21 cellular contexts compared by ENCODE assay signal in genomic region chr9:698937-699336, GRCh38.
A peak's percentile ranks its signal among the peaks of the same experiment; 100 is the strongest.
DNase-seq lines count a peak whose midpoint lies in the region; ATAC-seq and TF ChIP-seq lines count a peak whose summit lies in the region.
"Had no signal": no experiment of that assay in that cellular context is flagged by ENCODE, and none has a peak within 500 bp of the region (broad histone marks: within the 10 kb centered on the region; RNA-seq: fewer than 3 reads in every experiment).

No MANE protein-coding gene starts in this region.

- H3K4me3 ChIP-seq in breast epithelium = no peak overlapping the region
- H3K4me3 ChIP-seq in esophagus squamous epithelium = no peak overlapping the region
- no peak overlapping the region for H3K4me3 ChIP-seq in rectal smooth muscle tissue (ENCODE audit: low read length)
- H3K4me3 ChIP-seq in lower leg skin (ENCODE audit: low read depth, poor library complexity, severe bottlenecking) = no peak overlapping the region
- H3K4me3 ChIP-seq: psoas muscle, suprapubic skin had no signal

- H3K4me3 Mint-ChIP-seq in MCF 10A (ENCODE audit: unreplicated experiment) = no peak overlapping the region
- H3K4me3 Mint-ChIP-seq: memory B cell; natural killer cell treated with Interleukin-12 subunit alpha and Interleukin-12 subunit beta and Interleukin-15 and Interleukin-18, amount 100 ng/mL, for 72 hours; T-helper 2 cell treated with Interferon-gamma antibody and Interleukin-4, amounts not matched to agents 5 μg/mL and 100 μg/mL, for 36 hours had no signal

- no peaks in the 10 kb centered on the region for H3K9me3 ChIP-seq in breast epithelium
- no peaks in the 10 kb centered on the region for H3K9me3 ChIP-seq in esophagus squamous epithelium
- H3K9me3 ChIP-seq: BE2C, psoas muscle, suprapubic skin had no signal

- TF ChIP-seq CTCF in MCF 10A (IDR thresholded peaks at IDR 0.05; ENCODE audit: unreplicated experiment) = no peak
- TF ChIP-seq CTCF in breast epithelium (IDR thresholded peaks at IDR 0.05) = no peak
- no peak for TF ChIP-seq CTCF in esophagus squamous epithelium (IDR thresholded peaks at IDR 0.05)
- TF ChIP-seq CTCF in lower leg skin (IDR thresholded peaks at IDR 0.05) = no peak

- no peaks in the 10 kb centered on the region for H3K27me3 ChIP-seq in breast epithelium
- H3K27me3 ChIP-seq in esophagus squamous epithelium = no peaks in the 10 kb centered on the region
- no peaks in the 10 kb centered on the region for H3K27me3 ChIP-seq in rectal smooth muscle tissue (ENCODE audit: control insufficient read depth, insufficient read depth, low read length)
- H3K27me3 ChIP-seq: BE2C, suprapubic skin had no signal

- POLR2A ChIA-PET in MCF 10A (lab: Yijun Ruan, JAX) = no interaction called here

- DNase-seq in MCF 10A (ENCODE audit: unreplicated experiment) (no peak), breast epithelium (ENCODE audit: low spot score in 2 of 2) (no peak), esophagus squamous epithelium (lab: John Stamatoyannopoulos, UW) (no peak), GF-D8 (lab: John Stamatoyannopoulos, UW) (no peak), lower leg skin (ENCODE audit: low spot score in 2 of 2) (no peak)
- DNase-seq: activated CD4-positive, alpha-beta T cell treated with anti-CD3 and anti-CD28 coated beads, Interleukin-2, amount 50 U/mL, for 48 hours; activated naive CD4-positive, alpha-beta T cell; BE2C; COR-L47; GOT3; NCI-H1417 treated with DMSO at 0.1 percent for 48 hours; NCI-H774; psoas muscle; stimulated activated CD4-positive, alpha-beta T cell treated with anti-CD3 and anti-CD28 coated beads, Interleukin-4, amount 100 ng/mL, for 4 hours had no signal

- no peak overlapping the region for H3K9ac ChIP-seq in rectal smooth muscle tissue (ENCODE audit: low read length)

- 90% methylated on average over 6 of the region's 6 CpGs for WGBS in esophagus squamous epithelium, 2 donors
- 86 to 87% methylated on average over 6 of the region's 6 CpGs for WGBS in lower leg skin, 2 donors

- H3K27ac ChIP-seq in breast epithelium (no peak overlapping the region), esophagus squamous epithelium (peak overlapping the region in 3 of 4 donors; percentile 3 to 32 (median 29)), rectal smooth muscle tissue (ENCODE audit: low read depth, low read length) (peak overlapping the region; percentile 66)

- no peaks in the 10 kb centered on the region for H3K27me3 Mint-ChIP-seq in MCF 10A (ENCODE audit: insufficient read depth, unreplicated experiment)

- peaks cover 17% of the 10 kb centered on the region for H3K36me3 Mint-ChIP-seq in MCF 10A (ENCODE audit: insufficient read depth, unreplicated experiment)
- H3K36me3 Mint-ChIP-seq: memory B cell; natural killer cell treated with Interleukin-12 subunit alpha and Interleukin-12 subunit beta and Interleukin-15 and Interleukin-18, amount 100 ng/mL, for 72 hours had no signal

- no TSS peak for BruUV-seq in MCF 10A (replicated peaks; lab: Mats Ljungman, UMichigan)

- H3K27ac Mint-ChIP-seq in MCF 10A (ENCODE audit: low read depth, unreplicated experiment) = peak overlapping the region; percentile 55
- H3K27ac Mint-ChIP-seq: memory B cell; natural killer cell treated with Interleukin-12 subunit alpha and Interleukin-12 subunit beta and Interleukin-15 and Interleukin-18, amount 100 ng/mL, for 72 hours; T-helper 2 cell treated with Interferon-gamma antibody and Interleukin-4, amounts not matched to agents 5 μg/mL and 100 μg/mL, for 36 hours had no signal

- no peaks in the 10 kb centered on the region for H3K36me3 ChIP-seq in breast epithelium
- H3K36me3 ChIP-seq in esophagus squamous epithelium = peaks cover 0 to 38% (median 0%) of the 10 kb centered on the region in 3 donors
- no peaks in the 10 kb centered on the region for H3K36me3 ChIP-seq in rectal smooth muscle tissue (ENCODE audit: control insufficient read depth, insufficient read depth, low read length)
- H3K36me3 ChIP-seq: BE2C, suprapubic skin had no signal

- no peaks in the 10 kb centered on the region for H3K9me3 Mint-ChIP-seq in MCF 10A (ENCODE audit: unreplicated experiment)
- H3K9me3 Mint-ChIP-seq: memory B cell; natural killer cell treated with Interleukin-12 subunit alpha and Interleukin-12 subunit beta and Interleukin-15 and Interleukin-18, amount 100 ng/mL, for 72 hours; T-helper 2 cell treated with Interferon-gamma antibody and Interleukin-4, amounts not matched to agents 5 μg/mL and 100 μg/mL, for 36 hours had no signal

- TF ChIP-seq POLR2A in breast epithelium (IDR thresholded peaks at IDR 0.05) (no peak), esophagus squamous epithelium (IDR thresholded peaks at IDR 0.05) (no peak), lower leg skin (IDR thresholded peaks at IDR 0.05) (no peak)

- H3K4me1 ChIP-seq in breast epithelium = peaks cover 5 to 10% of the 10 kb centered on the region in 2 donors
- H3K4me1 ChIP-seq in esophagus squamous epithelium = peaks cover 20 to 77% (median 46%) of the 10 kb centered on the region in 3 donors
- H3K4me1 ChIP-seq in rectal smooth muscle tissue (ENCODE audit: control insufficient read depth, insufficient read depth, low read length) = peaks cover 41% of the 10 kb centered on the region
- H3K4me1 ChIP-seq: BE2C had no signal

- CTCF ChIA-PET in MCF 10A (lab: Yijun Ruan, JAX) = interaction anchor here (1.0 to 2.2 kb wide), 2 partner anchors 13 to 15 kb away, joined by 3 to 6 read pairs; no protein-coding TSS in a partner anchor

- H3K4me1 Mint-ChIP-seq in MCF 10A (ENCODE audit: insufficient read depth, unreplicated experiment) = peaks cover 50% of the 10 kb centered on the region

- ATAC-seq in HG03280 (IDR thresholded peaks at IDR 0.05; ENCODE audit: unreplicated experiment) (no peak), GM18519 (IDR thresholded peaks at IDR 0.05; ENCODE audit: low FRiP score, unreplicated experiment) (no peak)
- ATAC-seq: natural killer cell treated with Interleukin-12 subunit alpha and Interleukin-12 subunit beta and Interleukin-15 and Interleukin-18, amount 100 ng/mL, for 72 hours; psoas muscle had no signal

- intact Hi-C loops in MCF 10A (cut with micrococcal nuclease) (loop anchor here (5.0 kb wide), 1 partner anchor 87 kb away; no protein-coding TSS in a partner anchor), breast epithelium (cut with DNase I; ENCODE audit: low total_unique reads) (loop anchor here (10.0 kb wide), 1 partner anchor 56 kb away; no protein-coding TSS in a partner anchor), esophagus squamous epithelium (cut with DNase I) (loop anchor here (10.0 kb wide), 1 partner anchor 84 kb away; no protein-coding TSS in a partner anchor), lower leg skin (cut with DNase I; ENCODE audit: low total_unique reads) (no loop called here)

Comparison
In these comparisons a context has a peak if more than half of its experiments do, and no peak if none do; other contexts are left out.
1. H3K27ac ChIP-seq: peak in esophagus squamous epithelium (3 of 4) and rectal smooth muscle tissue (single experiment); none in breast epithelium (0 of 2).